In the genomic region with DNA sequence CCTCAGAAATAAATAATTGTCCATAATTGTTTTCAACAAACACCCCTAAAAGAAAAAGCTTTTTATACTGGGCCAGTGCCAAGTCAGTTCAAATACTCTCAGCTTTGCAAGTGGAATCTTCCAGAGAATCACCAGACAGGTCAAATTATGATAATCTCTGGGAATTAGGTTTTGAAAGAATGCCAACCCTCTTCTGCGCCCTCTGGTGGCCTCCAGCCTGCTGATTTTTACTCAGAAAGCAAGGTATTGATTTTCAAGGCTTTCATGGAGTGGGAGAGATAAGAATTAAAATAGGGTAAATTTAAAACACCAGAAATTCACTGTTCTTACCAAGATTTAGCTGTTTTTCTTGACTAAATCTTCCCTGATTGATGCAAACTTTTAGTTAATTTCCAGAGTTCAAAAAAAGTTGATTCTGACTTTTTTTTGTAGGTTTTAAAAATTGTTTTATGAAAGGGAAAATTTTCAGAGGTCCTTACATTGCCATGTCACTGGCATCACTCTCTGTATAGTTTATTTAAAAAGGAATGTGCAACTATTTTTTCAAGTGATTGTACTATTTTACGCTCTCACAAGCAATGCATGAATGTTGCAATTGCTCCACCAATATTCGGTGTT, we compare ENCODE assay signal across 8 cellular contexts.
DNase-seq lines count a peak whose midpoint lies in the region; ATAC-seq and TF ChIP-seq lines count a peak whose summit lies in the region.

No MANE protein-coding gene starts in this region.

- no peak for ATAC-seq in HG03097 (IDR thresholded peaks at IDR 0.05; ENCODE audit: low FRiP score, unreplicated experiment)
- ATAC-seq in omental fat pad (ENCODE audit: low FRiP score), result no peak

- TF ChIP-seq CTCF in 22Rv1 (IDR thresholded peaks at IDR 0.05), result peak; percentile 90
- TF ChIP-seq CTCF in epithelial cell of proximal tubule (conservative IDR thresholded peaks at IDR 0.05; ENCODE audit: low read depth, low read length), result peak; percentile 58
- peak in 3 of 6 experiments; percentile 15 to 27 (median 19) for TF ChIP-seq CTCF in thyroid gland (IDR thresholded peaks at IDR 0.05)
- no peak for TF ChIP-seq CTCF in omental fat pad (IDR thresholded peaks at IDR 0.05)

- intact Hi-C loops in thyroid gland (cut with DNase I), result no loop called here

- H3K36me3 ChIP-seq in thyroid gland, result no peaks in the 10 kb centered on the region

- TF ChIP-seq POLR2A in thyroid gland (IDR thresholded peaks at IDR 0.05), result no peak

- DNase-seq in ELF-1 (ENCODE audit: low read depth, low spot score) (peak; percentile 50), NCI-H748 (lab: John Stamatoyannopoulos, UW; ENCODE audit: unreplicated experiment) (peak; percentile 70), epithelial cell of proximal tubule (ENCODE audit: low read depth) (no peak), thyroid gland (no peak), omental fat pad (ENCODE audit: low spot score) (no peak), cortex of kidney (lab: John Stamatoyannopoulos, UW) (no peak)

- H3K27ac ChIP-seq in 22Rv1 (no peak overlapping the region), thyroid gland (no peak overlapping the region)

- no peaks in the 10 kb centered on the region for H3K9me3 ChIP-seq in thyroid gland

- H3K4me3 ChIP-seq in epithelial cell of proximal tubule (ENCODE audit: low read depth, low read length) (no peak overlapping the region), thyroid gland (replicated peaks in 1 of 3) (no peak overlapping the region)

- H3K27me3 ChIP-seq in thyroid gland, result no peaks in the 10 kb centered on the region

- no peaks in the 10 kb centered on the region for H3K4me1 ChIP-seq in thyroid gland

- WGBS in thyroid gland, 2 donors, result 73 to 81% methylated on average over 3 of the region's 3 CpGs

Comparison
In these comparisons a context has a peak if more than half of its experiments do, and no peak if none do; other contexts are left out.
1. CTCF ChIP-seq: peak in 22Rv1 (single experiment) and epithelial cell of proximal tubule (single experiment); none in omental fat pad (0 of 3).
2. DNase-seq: peak in ELF-1 (single experiment) and NCI-H748 (single experiment); none in epithelial cell of proximal tubule (single experiment), thyroid gland (0 of 2), omental fat pad (single experiment) and cortex of kidney (single experiment).